34 cellular contexts compared by ENCODE assay signal in genomic region chr12:50820177-50820576, GRCh38. TPM values are rescaled to one million over a fixed set of nuclear protein-coding genes. Genes with fewer than 3 reads are reported as not detected.
"Had no signal": no experiment of that assay in that cellular context is flagged by ENCODE, and none has a peak within 500 bp of the region (broad histone marks: within the 10 kb centered on the region; RNA-seq: fewer than 3 reads in every experiment).

No MANE protein-coding gene starts in this region.

- H3K9me3 Mint-ChIP-seq: stimulated activated effector memory CD8-positive, alpha-beta T cell treated with anti-CD3 and anti-CD28 coated beads, Interleukin-12 subunit alpha, Interleukin-12 subunit beta, amount 100 ng/mL, for 72 hours; stimulated activated memory B cell treated with anti-CD40 and anti-IgM and Interleukin-4, amounts not matched to agents 10 μg/mL and 1 μg/mL and 100 μg/mL, for 72 hours; stimulated activated naive B cell treated with anti-CD40 and anti-IgM and Interleukin-4, amounts not matched to agents 10 μg/mL and 1 μg/mL and 100 μg/mL, for 72 hours; stimulated activated naive CD8-positive, alpha-beta T cell treated with anti-CD3 and anti-CD28 coated beads, Interleukin-15, amount 100 ng/mL, for 72 hours; stimulated activated naive CD8-positive, alpha-beta T cell treated with anti-CD3 and anti-CD28 coated beads, Interleukin-15, Interleukin-2, amounts not matched to agents 100 ng/mL and 50 ng/mL, for 24 hours; type B pancreatic cell had no signal

- H3K36me3 ChIP-seq: uterus had no signal

- H3K27me3 Mint-ChIP-seq: stimulated activated memory B cell treated with anti-CD40 and anti-IgM and Interleukin-4, amounts not matched to agents 10 μg/mL and 1 μg/mL and 100 μg/mL, for 72 hours; stimulated activated naive B cell treated with anti-CD40 and anti-IgM and Interleukin-4, amounts not matched to agents 10 μg/mL and 1 μg/mL and 100 μg/mL, for 72 hours; stimulated activated naive CD8-positive, alpha-beta T cell treated with anti-CD3 and anti-CD28 coated beads, Interleukin-15, amount 100 ng/mL, for 72 hours; stimulated activated naive CD8-positive, alpha-beta T cell treated with anti-CD3 and anti-CD28 coated beads, Interleukin-15, Interleukin-2, amounts not matched to agents 100 ng/mL and 50 ng/mL, for 24 hours; type B pancreatic cell had no signal

- H3K9me3 ChIP-seq: stomach, suprapubic skin, testis, thoracic aorta, thyroid gland, tibial artery, tibial nerve, transverse colon, upper lobe of left lung, upper lobe of right lung, uterus, vagina had no signal

- H3K4me3 Mint-ChIP-seq: stimulated activated effector memory CD8-positive, alpha-beta T cell treated with anti-CD3 and anti-CD28 coated beads, Interleukin-12 subunit alpha, Interleukin-12 subunit beta, amount 100 ng/mL, for 72 hours; stimulated activated memory B cell treated with anti-CD40 and anti-IgM and Interleukin-4, amounts not matched to agents 10 μg/mL and 1 μg/mL and 100 μg/mL, for 72 hours; stimulated activated naive B cell treated with anti-CD40 and anti-IgM and Interleukin-4, amounts not matched to agents 10 μg/mL and 1 μg/mL and 100 μg/mL, for 72 hours; stimulated activated naive CD8-positive, alpha-beta T cell treated with anti-CD3 and anti-CD28 coated beads, Interleukin-15, amount 100 ng/mL, for 72 hours; stimulated activated naive CD8-positive, alpha-beta T cell treated with anti-CD3 and anti-CD28 coated beads, Interleukin-15, Interleukin-2, amounts not matched to agents 100 ng/mL and 50 ng/mL, for 24 hours; type B pancreatic cell had no signal

- DNase-seq: stimulated activated CD4-positive, alpha-beta T cell treated with anti-CD3 and anti-CD28 coated beads, Interleukin-2, amount 100 ng/mL, for 48 hours; stimulated activated CD4-positive, alpha-beta T cell treated with anti-CD3 and anti-CD28 coated beads, Interleukin-4, amount 100 ng/mL, for 1 hour; stimulated activated CD4-positive, alpha-beta T cell treated with anti-CD3 and anti-CD28 coated beads, Interleukin-4, amount 100 ng/mL, for 24 hours; stimulated activated CD4-positive, alpha-beta T cell treated with anti-CD3 and anti-CD28 coated beads, Interleukin-4, amount 100 ng/mL, for 4 hours; stimulated activated CD8-positive, alpha-beta memory T cell treated with anti-CD3 and anti-CD28 coated beads, Interleukin-4, amount 100 ng/mL, for 48 hours; stimulated activated naive B cell treated with anti-CD40 and anti-IgM and Interleukin-4, amounts not matched to agents 10 μg/mL and 1 μg/mL and 100 μg/mL, for 72 hours; stimulated activated naive CD4-positive, alpha-beta T cell; stimulated activated naive CD4-positive, alpha-beta T cell treated with Interleukin-2 at 50 U/mL for 16 hours; stimulated activated naive CD8-positive, alpha-beta T cell treated with anti-CD3 and anti-CD28 coated beads, Interleukin-15, amount 100 ng/mL, for 72 hours; stimulated activated naive CD8-positive, alpha-beta T cell treated with anti-CD3 and anti-CD28 coated beads, Interleukin-15, Interleukin-2, amounts not matched to agents 100 U/mL and 50 U/mL, for 24 hours; stomach; substantia nigra; testis; thyroid gland; tibial artery; transverse colon; trophoblast cell; upper lobe of left lung; upper lobe of right lung; uterus had no signal

- H3K27ac ChIP-seq: stomach, suprapubic skin, testis, thoracic aorta, tibial artery, tibial nerve, transverse colon, upper lobe of left lung, upper lobe of right lung, uterus, vagina had no signal

- H3K4me3 ChIP-seq: stomach, suprapubic skin, testis, thoracic aorta, thyroid gland, tibial artery, tibial nerve, transverse colon, upper lobe of left lung, upper lobe of right lung, uterus, vagina had no signal

- H3K4me1 Mint-ChIP-seq: stimulated activated effector memory CD8-positive, alpha-beta T cell treated with anti-CD3 and anti-CD28 coated beads, Interleukin-12 subunit alpha, Interleukin-12 subunit beta, amount 100 ng/mL, for 72 hours had no signal

- FAIRE-seq: urothelium cell line had no signal

- ATAC-seq: stimulated activated effector memory CD8-positive, alpha-beta T cell treated with anti-CD3 and anti-CD28 coated beads, Interleukin-12 subunit alpha, Interleukin-12 subunit beta, amount 100 ng/mL, for 72 hours; stimulated activated memory B cell treated with anti-CD40 and anti-IgM and Interleukin-4, amounts not matched to agents 10 μg/mL and 1 μg/mL and 100 μg/mL, for 72 hours; stimulated activated naive B cell treated with anti-CD40 and anti-IgM and Interleukin-4, amounts not matched to agents 10 μg/mL and 1 μg/mL and 100 μg/mL, for 72 hours; stimulated activated naive CD8-positive, alpha-beta T cell treated with anti-CD3 and anti-CD28 coated beads, Interleukin-15, amount 100 ng/mL, for 72 hours; stimulated activated naive CD8-positive, alpha-beta T cell treated with anti-CD3 and anti-CD28 coated beads, Interleukin-15, Interleukin-2, amounts not matched to agents 100 U/mL and 50 U/mL, for 24 hours; upper lobe of right lung had no signal

- H3K4me1 ChIP-seq: tibial artery, uterus had no signal

- H3K27ac Mint-ChIP-seq: stimulated activated effector memory CD8-positive, alpha-beta T cell treated with anti-CD3 and anti-CD28 coated beads, Interleukin-12 subunit alpha, Interleukin-12 subunit beta, amount 100 ng/mL, for 72 hours; stimulated activated memory B cell treated with anti-CD40 and anti-IgM and Interleukin-4, amounts not matched to agents 10 μg/mL and 1 μg/mL and 100 μg/mL, for 72 hours; stimulated activated naive B cell treated with anti-CD40 and anti-IgM and Interleukin-4, amounts not matched to agents 10 μg/mL and 1 μg/mL and 100 μg/mL, for 72 hours; stimulated activated naive CD8-positive, alpha-beta T cell treated with anti-CD3 and anti-CD28 coated beads, Interleukin-15, amount 100 ng/mL, for 72 hours; stimulated activated naive CD8-positive, alpha-beta T cell treated with anti-CD3 and anti-CD28 coated beads, Interleukin-15, Interleukin-2, amounts not matched to agents 100 ng/mL and 50 ng/mL, for 24 hours; type B pancreatic cell had no signal

- H3K27me3 ChIP-seq: stomach, suprapubic skin, testis, thyroid gland, tibial artery, tibial nerve, transverse colon, upper lobe of left lung, upper lobe of right lung, uterus, vagina had no signal

RNA-seq across cellular contexts. Expression of gene TMPRSS12, which starts 22.5 kb away (rescaled TPM):
- total RNA-seq: stomach, subcutaneous adipose tissue, temporal lobe, thoracic aorta, tibial nerve, transverse colon, upper lobe of left lung, upper lobe of right lung, ureter, urinary bladder, uterus, vagina had no signal
- polyA plus RNA-seq: stomach, thymus, urinary bladder had no signal
